ENCODE assay signal across 30 cellular contexts in the genomic region with DNA sequence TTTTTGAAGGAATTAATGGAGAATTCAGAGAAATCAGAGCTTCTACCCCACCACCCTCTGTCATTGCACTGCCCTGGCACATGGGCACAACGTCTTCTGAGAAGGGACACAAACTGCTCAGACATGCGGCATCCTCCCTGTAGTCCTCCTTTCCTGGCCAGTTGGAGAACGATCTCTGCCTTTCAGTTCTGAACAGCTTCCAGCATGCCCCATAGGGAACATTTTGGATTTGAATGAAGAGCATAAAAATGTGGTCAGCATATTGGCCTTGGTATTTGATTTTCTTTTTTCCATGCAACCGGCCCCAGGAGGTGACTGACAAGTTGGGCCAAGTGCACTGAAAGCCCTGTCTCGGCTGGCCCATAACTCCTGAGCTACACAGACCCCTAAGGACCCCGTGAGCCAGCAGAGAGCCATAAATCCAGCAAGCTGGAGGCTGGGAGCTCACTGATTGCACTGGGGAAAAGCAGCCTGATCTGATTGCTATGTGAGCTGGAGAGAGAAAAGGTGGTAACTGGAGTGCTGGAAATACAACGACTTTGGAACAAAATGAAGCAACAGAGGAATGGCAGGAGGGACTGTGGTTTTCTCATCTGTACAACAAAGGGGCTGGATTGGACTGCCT. TPM values are rescaled to one million over a fixed set of nuclear protein-coding genes. Genes with fewer than 3 reads are reported as not detected.
"Had no signal": no experiment of that assay in that cellular context is flagged by ENCODE, and none has a peak within 500 bp of the region (broad histone marks: within the 10 kb centered on the region; RNA-seq: fewer than 3 reads in every experiment).

No MANE protein-coding gene starts in this region.

- H3K36me3 Mint-ChIP-seq: activated CD4-positive, alpha-beta memory T cell treated with anti-CD3 and anti-CD28 coated beads for 36 hours; activated naive CD4-positive, alpha-beta T cell treated with anti-CD3 and anti-CD28 coated beads, Interleukin-2, amount 50 U/mL, for 72 hours; T-cell had no signal

- ATAC-seq: activated naive CD4-positive, alpha-beta T cell treated with anti-CD3 and anti-CD28 coated beads, Interleukin-2, amount 50 U/mL, for 72 hours; activated T-cell treated with anti-CD3 and anti-CD28 coated beads, Interleukin-2, amount 50 U/mL, for 4 hours; Right ventricle myocardium inferior; T-cell had no signal

- FAIRE-seq: astrocyte, TTC549 had no signal

- H3K9me3 Mint-ChIP-seq: activated CD4-positive, alpha-beta memory T cell treated with anti-CD3 and anti-CD28 coated beads for 36 hours; activated CD4-positive, alpha-beta T cell treated with anti-CD3 and anti-CD28 coated beads, Interleukin-2, amount 10 ng/mL, durations not matched to agents 7 days and 5 days; activated naive CD4-positive, alpha-beta T cell treated with anti-CD3 and anti-CD28 coated beads, Interleukin-2, amount 50 U/mL, for 72 hours; activated T-cell treated with anti-CD3 and anti-CD28 coated beads, Interleukin-2, amount 50 U/mL, for 4 hours; T-cell had no signal

- H3K27ac ChIP-seq: brain microvascular endothelial cell, SK-N-MC, VCaP had no signal

- H3K4me3 Mint-ChIP-seq: activated CD4-positive, alpha-beta memory T cell treated with anti-CD3 and anti-CD28 coated beads for 36 hours; activated CD4-positive, alpha-beta T cell treated with anti-CD3 and anti-CD28 coated beads, Interleukin-2, amount 10 ng/mL, durations not matched to agents 7 days and 5 days; activated T-cell treated with anti-CD3 and anti-CD28 coated beads, Interleukin-2, amount 50 U/mL, for 4 hours; T-cell had no signal

- DNase-seq: activated CD4-positive, alpha-beta memory T cell treated with anti-CD3 and anti-CD28 coated beads for 36 hours; activated CD4-positive, alpha-beta T cell treated with anti-CD3 and anti-CD28 coated beads, Interleukin-2, amount 10 ng/mL, durations not matched to agents 7 days and 5 days; activated CD4-positive, CD25-positive, alpha-beta regulatory T cell; activated CD8-positive, alpha-beta memory T cell treated with anti-CD3 and anti-CD28 coated beads for 24 hours; activated effector memory CD4-positive, alpha-beta T cell treated with anti-CD3 and anti-CD28 coated beads, Interleukin-2, amount 50 U/mL, for 16 hours; activated naive CD4-positive, alpha-beta T cell treated with Interleukin-2 at 50 U/mL for 16 hours; activated T-cell treated with anti-CD3 and anti-CD28 coated beads, Interleukin-2, amount 50 U/mL, for 4 hours; amygdala; brain microvascular endothelial cell; KG1; NCI-H1048; NCI-H146; NCI-H1930; NCI-H2171; NCI-H2227 treated with DMSO at 0.1 percent for 48 hours; NCI-H446 treated with DMSO at 0.1 percent for 48 hours; NCI-H524 treated with DMSO at 0.1 percent for 48 hours; NCI-H748 treated with DMSO at 0.1 percent for 48 hours; RPMI8226; T-cell; T-helper 2 cell; T1000 had no signal

- H3K27ac Mint-ChIP-seq: activated CD4-positive, alpha-beta memory T cell treated with anti-CD3 and anti-CD28 coated beads for 36 hours; activated CD4-positive, alpha-beta T cell treated with anti-CD3 and anti-CD28 coated beads, Interleukin-2, amount 10 ng/mL, durations not matched to agents 7 days and 5 days; activated naive CD4-positive, alpha-beta T cell treated with anti-CD3 and anti-CD28 coated beads, Interleukin-2, amount 50 U/mL, for 72 hours; T-cell had no signal

- H3K36me3 ChIP-seq: brain microvascular endothelial cell had no signal

- H3K4me1 Mint-ChIP-seq: activated CD4-positive, alpha-beta T cell treated with anti-CD3 and anti-CD28 coated beads, Interleukin-2, amount 10 ng/mL, durations not matched to agents 7 days and 5 days; T-cell had no signal

- H3K4me3 ChIP-seq: SK-N-MC had no signal

RNA-seq across cellular contexts. Expression of gene BLACAT1, which starts 10.9 kb away (rescaled TPM):
- total RNA-seq: LHCN-M2, Right ventricle myocardium inferior had no signal

RNA-seq across cellular contexts. Expression of gene LEMD1, which starts 44.9 kb away (rescaled TPM):
- total RNA-seq: LHCN-M2, M059J, Right ventricle myocardium inferior had no signal
